ENCODE assay signal across 8 cellular contexts in genomic region chr1:58932820-58933598, GRCh38.
DNase-seq lines count a peak whose midpoint lies in the region; ATAC-seq and TF ChIP-seq lines count a peak whose summit lies in the region.

No MANE protein-coding gene starts in this region.

- H3K36me3 ChIP-seq in ACC112 (ENCODE audit: insufficient read depth, low read length), result no peaks in the 10 kb centered on the region
- no peaks in the 10 kb centered on the region for H3K36me3 ChIP-seq in kidney epithelial cell (ENCODE audit: control insufficient read depth, insufficient read depth, low read length)

- peak; percentile 18; the same call in 1 of the 2 replicates for TF ChIP-seq RAD21 in Ishikawa (IDR thresholded peaks at IDR 0.05; ENCODE audit: low read depth)

- no peak overlapping the region for H3K4me3 ChIP-seq in ACC112 (ENCODE audit: low read depth, low read length)
- H3K4me3 ChIP-seq in kidney epithelial cell (ENCODE audit: low read depth, low read length), result no peak overlapping the region

- ATAC-seq in HG03439 (IDR thresholded peaks at IDR 0.05; ENCODE audit: unreplicated experiment), result no peak
- no peak for ATAC-seq in GM21786 (IDR thresholded peaks at IDR 0.05; ENCODE audit: unreplicated experiment)

- H3K27me3 ChIP-seq in ACC112 (ENCODE audit: insufficient read depth, low read length), result no peaks in the 10 kb centered on the region
- no peaks in the 10 kb centered on the region for H3K27me3 ChIP-seq in kidney epithelial cell (ENCODE audit: control insufficient read depth, insufficient read depth, low read length)

- H3K79me2 ChIP-seq in ACC112 (ENCODE audit: control insufficient read depth, insufficient read depth, low read length, unreplicated experiment), result no peaks in the 10 kb centered on the region

- DNase-seq in UCSD-AML1 (lab: John Stamatoyannopoulos, UW; ENCODE audit: unreplicated experiment) (peak; percentile 24), kidney epithelial cell (ENCODE audit: low read depth) (peak; percentile 80), nucleus accumbens (lab: John Stamatoyannopoulos, UW) (no peak), pons (ENCODE audit: low spot score) (no peak)

- TF ChIP-seq EP300 in Ishikawa (IDR thresholded peaks at IDR 0.05; ENCODE audit: borderline replicate concordance), result peak; percentile 40; the same call in 1 of the 2 replicates

- H3K27ac ChIP-seq in ACC112 (ENCODE audit: low read depth, low read length), result peak overlapping the region; percentile 85

- H3K4me1 ChIP-seq in ACC112 (ENCODE audit: control insufficient read depth, insufficient read depth, low read length, unreplicated experiment), result peaks cover 30% of the 10 kb centered on the region

- TF ChIP-seq CTCF in kidney epithelial cell (IDR thresholded peaks at IDR 0.05; ENCODE audit: insufficient read depth, low read length, poor library complexity, severe bottlenecking), result no peak

- H2AFZ ChIP-seq in ACC112 (ENCODE audit: low read length, unreplicated experiment), result peak overlapping the region; percentile 44

TF ChIP-seq in Ishikawa, 13 proteins besides CTCF, POLR2A, EP300 and RAD21:
- peak; percentile 41; the same call in 1 of the 2 replicates for TF ChIP-seq MAX (IDR thresholded peaks at IDR 0.05)
- TF ChIP-seq CEBPB (IDR thresholded peaks at IDR 0.05), result peak; percentile 67
- TF ChIP-seq TCF12 (IDR thresholded peaks at IDR 0.05; ENCODE audit: low read depth), result peak; percentile 59
- TF ChIP-seq EGR1 (IDR thresholded peaks at IDR 0.05), result no peak
- peak; percentile 84 for TF ChIP-seq NFIC (IDR thresholded peaks at IDR 0.05)
- TF ChIP-seq TAF1 (IDR thresholded peaks at IDR 0.05; ENCODE audit: low read depth), result no peak
- TF ChIP-seq TEAD4 (IDR thresholded peaks at IDR 0.05), result peak; percentile 60

Comparison
In these comparisons a context has a peak if more than half of its experiments do, and no peak if none do; other contexts are left out.
1. DNase-seq: peak in UCSD-AML1 (single experiment) and kidney epithelial cell (single experiment); none in nucleus accumbens (0 of 56) and pons (single experiment).